8 cellular contexts compared by ENCODE assay signal in the genomic region with DNA sequence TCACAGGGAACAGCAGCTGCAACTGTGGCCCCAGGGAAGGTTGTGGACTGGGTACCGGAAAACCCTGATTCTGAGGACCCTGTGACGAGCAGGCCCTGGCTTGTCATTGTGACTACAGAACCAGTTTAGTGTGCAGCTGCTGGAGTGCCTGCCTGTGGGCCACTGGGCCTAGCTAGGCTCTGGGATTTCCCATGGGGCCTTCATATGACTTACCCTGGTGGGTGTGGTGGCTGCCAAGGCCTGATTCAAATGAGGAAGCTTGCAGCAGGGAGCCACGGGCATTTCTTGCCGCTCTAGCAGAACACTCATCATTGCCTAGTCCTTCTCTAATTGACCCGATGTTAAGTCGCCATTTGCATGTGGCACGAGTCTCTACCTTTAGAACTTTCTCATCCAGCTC. TPM values are rescaled to one million over a fixed set of nuclear protein-coding genes. Genes with fewer than 3 reads are reported as not detected.
DNase-seq lines count a peak whose midpoint lies in the region; ATAC-seq and TF ChIP-seq lines count a peak whose summit lies in the region.

No MANE protein-coding gene starts in this region.

- no peaks in the 10 kb centered on the region for H3K79me2 ChIP-seq in neural progenitor cell (ENCODE audit: low read depth)

- H3K4me1 ChIP-seq in neural progenitor cell: no peaks in the 10 kb centered on the region

- peak; percentile 16 for DNase-seq in activated T-cell treated with anti-CD3 and anti-CD28 coated beads, Interleukin-2, amount 50 U/mL, for 4 hours
- no peak for DNase-seq in activated T-cell treated with anti-CD3 and anti-CD28 coated beads, Interleukin-2, amount 50 U/mL, for 24 hours
- DNase-seq in NCI-H526 (lab: John Stamatoyannopoulos, UW) (peak; percentile 88 to 92), neural progenitor cell (ENCODE audit: low spot score) (no peak), OCI-M2 (lab: John Stamatoyannopoulos, UW; ENCODE audit: unreplicated experiment) (no peak), NCI-H524 (lab: John Stamatoyannopoulos, UW) (no peak)

- no peaks in the 10 kb centered on the region for H3K27me3 Mint-ChIP-seq in activated T-cell treated with anti-CD3 and anti-CD28 coated beads, Interleukin-2, amount 50 U/mL, for 4 hours (ENCODE audit: low read depth)
- H3K27me3 Mint-ChIP-seq in activated T-cell treated with anti-CD3 and anti-CD28 coated beads, Interleukin-2, amount 50 U/mL, for 24 hours: no peaks in the 10 kb centered on the region
- H3K27me3 Mint-ChIP-seq in neural progenitor cell (ENCODE audit: insufficient read depth, low read depth): peaks cover 2% of the 10 kb centered on the region

- H3K4me3 Mint-ChIP-seq in activated T-cell treated with anti-CD3 and anti-CD28 coated beads, Interleukin-2, amount 50 U/mL, for 4 hours: no peak overlapping the region
- H3K4me3 Mint-ChIP-seq in activated T-cell treated with anti-CD3 and anti-CD28 coated beads, Interleukin-2, amount 50 U/mL, for 24 hours: no peak overlapping the region
- H3K4me3 Mint-ChIP-seq in neural progenitor cell: no peak overlapping the region

- H3K4me1 Mint-ChIP-seq in activated T-cell treated with anti-CD3 and anti-CD28 coated beads, Interleukin-2, amount 50 U/mL, for 4 hours (ENCODE audit: low read depth): peaks cover 9% of the 10 kb centered on the region
- peaks cover 16% of the 10 kb centered on the region for H3K4me1 Mint-ChIP-seq in activated T-cell treated with anti-CD3 and anti-CD28 coated beads, Interleukin-2, amount 50 U/mL, for 24 hours (ENCODE audit: low read depth)
- peaks cover 8% of the 10 kb centered on the region for H3K4me1 Mint-ChIP-seq in neural progenitor cell

- no peak overlapping the region for H3K27ac Mint-ChIP-seq in activated T-cell treated with anti-CD3 and anti-CD28 coated beads, Interleukin-2, amount 50 U/mL, for 24 hours
- H3K27ac Mint-ChIP-seq in neural progenitor cell: no peak overlapping the region

- H3K9ac ChIP-seq in neural progenitor cell: no peak overlapping the region

- H3K36me3 ChIP-seq in neural progenitor cell: no peaks in the 10 kb centered on the region

- H3K36me3 Mint-ChIP-seq in activated T-cell treated with anti-CD3 and anti-CD28 coated beads, Interleukin-2, amount 50 U/mL, for 4 hours (ENCODE audit: insufficient read depth): no peaks in the 10 kb centered on the region
- no peaks in the 10 kb centered on the region for H3K36me3 Mint-ChIP-seq in activated T-cell treated with anti-CD3 and anti-CD28 coated beads, Interleukin-2, amount 50 U/mL, for 24 hours (ENCODE audit: low read depth)
- H3K36me3 Mint-ChIP-seq in neural progenitor cell: no peaks in the 10 kb centered on the region

- peak; percentile 68 to 76 for ATAC-seq in activated T-cell treated with anti-CD3 and anti-CD28 coated beads, Interleukin-2, amount 50 U/mL, for 4 hours
- ATAC-seq in GM21423 (IDR thresholded peaks at IDR 0.05; ENCODE audit: unreplicated experiment): no peak

- H3K27me3 ChIP-seq in neural progenitor cell: no peaks in the 10 kb centered on the region

- no peaks in the 10 kb centered on the region for H3K9me3 Mint-ChIP-seq in activated T-cell treated with anti-CD3 and anti-CD28 coated beads, Interleukin-2, amount 50 U/mL, for 4 hours
- H3K9me3 Mint-ChIP-seq in activated T-cell treated with anti-CD3 and anti-CD28 coated beads, Interleukin-2, amount 50 U/mL, for 24 hours: no peaks in the 10 kb centered on the region
- no peaks in the 10 kb centered on the region for H3K9me3 Mint-ChIP-seq in neural progenitor cell

- no peak for TF ChIP-seq CTCF in neural progenitor cell (IDR thresholded peaks at IDR 0.05)

- no peak overlapping the region for H3K4me2 ChIP-seq in neural progenitor cell

- H3K9me3 ChIP-seq in neural progenitor cell (ENCODE audit: low read depth): no peaks in the 10 kb centered on the region

- no peaks in the 10 kb centered on the region for H4K20me1 ChIP-seq in neural progenitor cell (ENCODE audit: low read depth)

- H3K27ac ChIP-seq in cingulate gyrus (ENCODE audit: low read depth, low read length): peak overlapping the region; percentile 65
- H3K27ac ChIP-seq in neural progenitor cell: no peak overlapping the region

- no peak overlapping the region for H3K4me3 ChIP-seq in neural progenitor cell

- no peaks in the 10 kb centered on the region for H3F3A ChIP-seq in neural progenitor cell (ENCODE audit: low read depth)

- peak overlapping the region; percentile 70 for H2AFZ ChIP-seq in neural progenitor cell (replicated peaks)

RNA-seq across cellular contexts. Expression of a gene that starts 14.7 kb away (rescaled TPM):
- 10 to 100 TPM; 14.5 to 20.7 (median 16.6) TPM for total RNA-seq in activated T-cell treated with anti-CD3 and anti-CD28 coated beads, Interleukin-2, amount 50 U/mL, for 4 hours
- 35.0 and 36.6 TPM in 2 replicates for total RNA-seq in neural progenitor cell (ENCODE audit: low replicate concordance)

RNA-seq across cellular contexts. Expression of a gene that starts 21.9 kb away (rescaled TPM):
- 1 to 10 TPM in 1 of 3 donors, under 1 TPM in 2; 0.82 to 1.1 (median 0.84) TPM for total RNA-seq in activated T-cell treated with anti-CD3 and anti-CD28 coated beads, Interleukin-2, amount 50 U/mL, for 4 hours
- 7.6 and 10.7 TPM in 2 replicates for total RNA-seq in neural progenitor cell (ENCODE audit: low replicate concordance)

Comparison
In these comparisons a context has a peak if more than half of its experiments do, and no peak if none do; other contexts are left out.
1. DNase-seq: peak in activated T-cell treated with anti-CD3 and anti-CD28 coated beads, Interleukin-2, amount 50 U/mL, for 4 hours (single experiment) and NCI-H526 (2 of 2); none in activated T-cell treated with anti-CD3 and anti-CD28 coated beads, Interleukin-2, amount 50 U/mL, for 24 hours (single experiment), neural progenitor cell (single experiment), OCI-M2 (single experiment) and NCI-H524 (0 of 2).